In genomic region chr18:24567199-24567598, GRCh38 we compare ENCODE assay signal across 1 cellular context.
TF ChIP-seq lines count a peak whose summit lies in the region.

No MANE protein-coding gene starts in this region.

TF ChIP-seq in IMR-90, 13 proteins besides CTCF, POLR2A, EP300 and RAD21:
- no peak for TF ChIP-seq BHLHE40 (IDR thresholded peaks at IDR 0.05; ENCODE audit: low read depth, low read length)
- TF ChIP-seq USF2 (IDR thresholded peaks at IDR 0.05; ENCODE audit: low read depth, low read length): no peak
- no peak for TF ChIP-seq MXI1 (IDR thresholded peaks at IDR 0.05; ENCODE audit: borderline replicate concordance, low read depth, low read length)
- TF ChIP-seq CEBPB (IDR thresholded peaks at IDR 0.05; ENCODE audit: low read depth, low read length): no peak
- TF ChIP-seq MAZ (IDR thresholded peaks at IDR 0.05; ENCODE audit: borderline replicate concordance, low read depth, low read length): no peak
- no peak for TF ChIP-seq RFX5 (IDR thresholded peaks at IDR 0.05; ENCODE audit: low read depth, low read length)
- no peak for TF ChIP-seq MAFK (IDR thresholded peaks at IDR 0.05; ENCODE audit: low read depth, low read length)
- no peak for TF ChIP-seq RCOR1 (IDR thresholded peaks at IDR 0.05; ENCODE audit: insufficient replicate concordance, low read length)
- no peak for TF ChIP-seq CHD1 (IDR thresholded peaks at IDR 0.05; ENCODE audit: low read depth, low read length)
